Comparison of ENCODE assay signal across 11 cellular contexts in the genomic region with DNA sequence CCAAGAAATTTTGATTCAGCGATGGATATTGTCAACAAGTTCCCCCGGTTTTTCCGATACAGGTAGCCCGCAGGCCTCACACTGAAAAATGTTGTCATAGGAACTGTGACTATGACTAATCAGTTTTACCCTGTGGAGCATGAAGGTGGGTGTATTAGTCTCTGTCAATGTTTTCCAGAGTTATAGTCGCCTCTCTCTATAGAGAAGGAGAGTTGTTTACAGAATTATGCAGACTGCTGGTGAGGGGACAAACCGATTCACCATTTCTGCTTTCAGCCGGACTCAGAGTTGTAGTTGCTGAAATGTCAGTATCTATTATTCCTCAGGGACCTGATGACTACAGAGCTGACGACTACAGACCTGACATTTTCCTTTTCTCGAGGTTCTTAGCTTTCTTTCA.
DNase-seq lines count a peak whose midpoint lies in the region; ATAC-seq, FAIRE-seq and TF ChIP-seq lines count a peak whose summit lies in the region.
"Had no signal": no experiment of that assay in that cellular context is flagged by ENCODE, and none has a peak within 500 bp of the region (broad histone marks: within the 10 kb centered on the region; RNA-seq: fewer than 3 reads in every experiment).

No MANE protein-coding gene starts in this region.

- TF ChIP-seq POLR2A in GM12892 (IDR thresholded peaks at IDR 0.05; ENCODE audit: low read depth, low read length) = no peak

- peak; percentile 42 for DNase-seq in stimulated activated naive CD4-positive, alpha-beta T cell treated with Interleukin-2 at 50 U/mL for 16 hours (lab: John Stamatoyannopoulos, UW)
- no peak for DNase-seq in stimulated activated naive CD4-positive, alpha-beta T cell (lab: John Stamatoyannopoulos, UW)
- peak; percentile 45 for DNase-seq in HPDE6-E6E7 (ENCODE audit: extremely low spot score)
- no peak for DNase-seq in upper lobe of right lung
- DNase-seq in GM12892 (ENCODE audit: insufficient read length) = no peak
- no peak for DNase-seq in DMS114 treated with DMSO at 0.1 percent for 48 hours (lab: John Stamatoyannopoulos, UW; ENCODE audit: unreplicated experiment)
- DNase-seq in hippocampal formation (lab: John Stamatoyannopoulos, UW) = no peak
- DNase-seq: CD4-positive, CD25-positive, alpha-beta regulatory T cell; NCI-H2107 had no signal

- H3K36me3 ChIP-seq in upper lobe of right lung = no peaks in the 10 kb centered on the region

- H3K27me3 ChIP-seq in upper lobe of right lung = no peaks in the 10 kb centered on the region

- peak; percentile 23 for ATAC-seq in upper lobe of right lung
- ATAC-seq: left lobe of liver had no signal

- FAIRE-seq in islet of Langerhans (lab: Jason Lieb, UNC) = peak; percentile 93
- FAIRE-seq in GM12892 (lab: Jason Lieb, UNC) = no peak

- H3K9me3 ChIP-seq in upper lobe of right lung = no peaks in the 10 kb centered on the region

- peak overlapping the region; percentile 20 for H3K27ac ChIP-seq in upper lobe of right lung

- intact Hi-C loops in upper lobe of right lung (cut with DNase I) = no loop called here

- H3K4me3 ChIP-seq in upper lobe of right lung = no peak overlapping the region

- peaks cover 19% of the 10 kb centered on the region for H3K4me1 ChIP-seq in upper lobe of right lung

- no peak for TF ChIP-seq CTCF in upper lobe of right lung (IDR thresholded peaks at IDR 0.05)

Comparison
In these comparisons a context has a peak if more than half of its experiments do, and no peak if none do; other contexts are left out.
1. DNase-seq: peak in stimulated activated naive CD4-positive, alpha-beta T cell treated with Interleukin-2 at 50 U/mL for 16 hours (single experiment) and HPDE6-E6E7 (single experiment); none in stimulated activated naive CD4-positive, alpha-beta T cell (0 of 6), upper lobe of right lung (single experiment), GM12892 (single experiment), DMS114 treated with DMSO at 0.1 percent for 48 hours (single experiment) and hippocampal formation (0 of 2).